Comparison of ENCODE assay signal across 27 cellular contexts in genomic region chr18:21664069-21664468, GRCh38.
"Had no signal": no experiment of that assay in that cellular context is flagged by ENCODE, and none has a peak within 500 bp of the region (broad histone marks: within the 10 kb centered on the region; RNA-seq: fewer than 3 reads in every experiment).

No MANE protein-coding gene starts in this region.

- H3K9me3 ChIP-seq: ascending aorta, gastroesophageal sphincter, tibial artery, upper lobe of right lung had no signal

- DNase-seq: activated CD4-positive, alpha-beta T cell treated with anti-CD3 and anti-CD28 coated beads, Interleukin-2, amount 50 U/mL, for 1 hour; activated CD8-positive, alpha-beta memory T cell treated with anti-CD3 and anti-CD28 coated beads, Interleukin-2, amount 10 ng/mL, durations not matched to agents 7 days and 5 days; activated CD8-positive, alpha-beta T cell treated with anti-CD3 and anti-CD28 coated beads, Interleukin-2, amount 10 ng/mL, durations not matched to agents 7 days and 5 days; activated effector memory CD4-positive, alpha-beta T cell treated with Interleukin-2 at 50 U/mL for 16 hours; activated naive CD4-positive, alpha-beta T cell treated with anti-CD3 and anti-CD28 coated beads for 36 hours; activated naive CD8-positive, alpha-beta T cell treated with anti-CD3 and anti-CD28 coated beads for 36 hours; activated T-cell treated with anti-CD3 and anti-CD28 coated beads, Interleukin-2, amount 50 U/mL, for 48 hours; cortex of kidney; effector memory CD8-positive, alpha-beta T cell; islet precursor cell; mammary epithelial cell; naive B cell; nucleus accumbens; stimulated activated CD4-positive, alpha-beta T cell treated with anti-CD3 and anti-CD28 coated beads, Interleukin-4, amount 100 ng/mL, for 24 hours; stimulated activated naive CD8-positive, alpha-beta T cell treated with anti-CD3 and anti-CD28 coated beads, Interleukin-15, amount 100 ng/mL, for 72 hours; substantia nigra; SW 1271; T1000; tibial artery; upper lobe of right lung had no signal

- H3K27ac ChIP-seq: ascending aorta, brain microvascular endothelial cell, gastroesophageal sphincter, hepatocyte, tibial artery, upper lobe of right lung had no signal

- H3K79me2 ChIP-seq: hepatocyte had no signal

- H3K4me1 ChIP-seq: ascending aorta, gastroesophageal sphincter, tibial artery, upper lobe of right lung had no signal

- H3K9me3 Mint-ChIP-seq: activated naive CD4-positive, alpha-beta T cell treated with anti-CD3 and anti-CD28 coated beads for 36 hours; activated naive CD8-positive, alpha-beta T cell treated with anti-CD3 and anti-CD28 coated beads for 36 hours; effector memory CD8-positive, alpha-beta T cell; naive B cell; stimulated activated effector memory CD8-positive, alpha-beta T cell treated with anti-CD3 and anti-CD28 coated beads, Interleukin-12 subunit alpha, Interleukin-12 subunit beta, amount 100 ng/mL, for 72 hours; stimulated activated naive CD8-positive, alpha-beta T cell treated with anti-CD3 and anti-CD28 coated beads, Interleukin-15, amount 100 ng/mL, for 72 hours; T-helper 1 cell treated with Interleukin-12 subunit alpha and Interleukin-12 subunit beta and Interleukin-4 antibody, amounts not matched to agents 30 μg/mL and 1 μg/mL, for 36 hours had no signal

- H3K4me3 Mint-ChIP-seq: activated CD8-positive, alpha-beta memory T cell treated with anti-CD3 and anti-CD28 coated beads, Interleukin-2, amount 10 ng/mL, durations not matched to agents 7 days and 5 days; activated CD8-positive, alpha-beta T cell treated with anti-CD3 and anti-CD28 coated beads, Interleukin-2, amount 10 ng/mL, durations not matched to agents 7 days and 5 days; activated naive CD4-positive, alpha-beta T cell treated with anti-CD3 and anti-CD28 coated beads for 36 hours; activated naive CD8-positive, alpha-beta T cell treated with anti-CD3 and anti-CD28 coated beads for 36 hours; effector memory CD8-positive, alpha-beta T cell; naive B cell; stimulated activated effector memory CD8-positive, alpha-beta T cell treated with anti-CD3 and anti-CD28 coated beads, Interleukin-12 subunit alpha, Interleukin-12 subunit beta, amount 100 ng/mL, for 72 hours; stimulated activated naive CD8-positive, alpha-beta T cell treated with anti-CD3 and anti-CD28 coated beads, Interleukin-15, amount 100 ng/mL, for 72 hours; T-helper 1 cell treated with Interleukin-12 subunit alpha and Interleukin-12 subunit beta and Interleukin-4 antibody, amounts not matched to agents 30 μg/mL and 1 μg/mL, for 36 hours had no signal

- H3K27me3 ChIP-seq: ascending aorta, brain microvascular endothelial cell, gastroesophageal sphincter, hepatocyte, tibial artery, upper lobe of right lung had no signal

- H3K4me1 Mint-ChIP-seq: activated naive CD8-positive, alpha-beta T cell treated with anti-CD3 and anti-CD28 coated beads for 36 hours; naive B cell; stimulated activated effector memory CD8-positive, alpha-beta T cell treated with anti-CD3 and anti-CD28 coated beads, Interleukin-12 subunit alpha, Interleukin-12 subunit beta, amount 100 ng/mL, for 72 hours had no signal

- H3K4me3 ChIP-seq: ascending aorta, gastroesophageal sphincter, hepatocyte, tibial artery, upper lobe of right lung had no signal

- H2AFZ ChIP-seq: hepatocyte had no signal

- ATAC-seq: activated CD8-positive, alpha-beta memory T cell treated with anti-CD3 and anti-CD28 coated beads, Interleukin-2, amount 10 ng/mL, durations not matched to agents 7 days and 5 days; activated CD8-positive, alpha-beta T cell treated with anti-CD3 and anti-CD28 coated beads, Interleukin-2, amount 10 ng/mL, durations not matched to agents 7 days and 5 days; effector memory CD8-positive, alpha-beta T cell; gastroesophageal sphincter; left cardiac atrium; stimulated activated effector memory CD8-positive, alpha-beta T cell treated with anti-CD3 and anti-CD28 coated beads, Interleukin-12 subunit alpha, Interleukin-12 subunit beta, amount 100 ng/mL, for 72 hours; stimulated activated naive CD8-positive, alpha-beta T cell treated with anti-CD3 and anti-CD28 coated beads, Interleukin-15, amount 100 ng/mL, for 72 hours; upper lobe of right lung had no signal

- H3K4me2 ChIP-seq: hepatocyte had no signal

- H3K27me3 Mint-ChIP-seq: activated CD8-positive, alpha-beta memory T cell treated with anti-CD3 and anti-CD28 coated beads, Interleukin-2, amount 10 ng/mL, durations not matched to agents 7 days and 5 days; activated naive CD8-positive, alpha-beta T cell treated with anti-CD3 and anti-CD28 coated beads for 36 hours; effector memory CD8-positive, alpha-beta T cell; naive B cell; stimulated activated naive CD8-positive, alpha-beta T cell treated with anti-CD3 and anti-CD28 coated beads, Interleukin-15, amount 100 ng/mL, for 72 hours had no signal

- H3K27ac Mint-ChIP-seq: activated CD8-positive, alpha-beta memory T cell treated with anti-CD3 and anti-CD28 coated beads, Interleukin-2, amount 10 ng/mL, durations not matched to agents 7 days and 5 days; activated CD8-positive, alpha-beta T cell treated with anti-CD3 and anti-CD28 coated beads, Interleukin-2, amount 10 ng/mL, durations not matched to agents 7 days and 5 days; activated naive CD4-positive, alpha-beta T cell treated with anti-CD3 and anti-CD28 coated beads for 36 hours; activated naive CD8-positive, alpha-beta T cell treated with anti-CD3 and anti-CD28 coated beads for 36 hours; effector memory CD8-positive, alpha-beta T cell; stimulated activated effector memory CD8-positive, alpha-beta T cell treated with anti-CD3 and anti-CD28 coated beads, Interleukin-12 subunit alpha, Interleukin-12 subunit beta, amount 100 ng/mL, for 72 hours; stimulated activated naive CD8-positive, alpha-beta T cell treated with anti-CD3 and anti-CD28 coated beads, Interleukin-15, amount 100 ng/mL, for 72 hours; T-helper 1 cell treated with Interleukin-12 subunit alpha and Interleukin-12 subunit beta and Interleukin-4 antibody, amounts not matched to agents 30 μg/mL and 1 μg/mL, for 36 hours had no signal

- H3K36me3 ChIP-seq: brain microvascular endothelial cell had no signal
